ENCODE assay signal across 11 cellular contexts in genomic region chr2:223069465-223069864, GRCh38. TPM values are rescaled to one million over a fixed set of nuclear protein-coding genes. Genes with fewer than 3 reads are reported as not detected.
"Had no signal": no experiment of that assay in that cellular context is flagged by ENCODE, and none has a peak within 500 bp of the region (broad histone marks: within the 10 kb centered on the region; RNA-seq: fewer than 3 reads in every experiment).

No MANE protein-coding gene starts in this region.

- H3K36me3 ChIP-seq: HAP-1 had no signal

- ATAC-seq: GM23338, HCT116 had no signal

- H3K9me3 Mint-ChIP-seq: GM23338, H9, HFFc6 had no signal

- DNase-seq: GM23248, GOT3, H7, H9, HCEC 1CT, HFFc6 had no signal

- H3K9ac ChIP-seq: GM23248 had no signal

- H3K4me3 ChIP-seq: GM23248, GM23338, HAP-1 had no signal

- H3K4me2 ChIP-seq: GM23338 had no signal

- H3K9me3 ChIP-seq: HAP-1 had no signal

- H3K27ac Mint-ChIP-seq: GM23338, H9, HFFc6 had no signal

- H3K27ac ChIP-seq: GM23248 had no signal

- H2AFZ ChIP-seq: GM23248, GM23338 had no signal

- H3K4me1 ChIP-seq: HAP-1 had no signal

- FAIRE-seq: H1, H54 had no signal

RNA-seq across cellular contexts. Expression of gene KCNE4, which starts 17.5 kb away (rescaled TPM):
- total RNA-seq: GM23338, H7 had no signal
- polyA plus RNA-seq: GM23338 had no signal
